ENCODE assay signal across 29 cellular contexts in genomic region chr22:21033895-21034294, GRCh38. TPM values are rescaled to one million over a fixed set of nuclear protein-coding genes. Genes with fewer than 3 reads are reported as not detected.
"Had no signal": no experiment of that assay in that cellular context is flagged by ENCODE, and none has a peak within 500 bp of the region (broad histone marks: within the 10 kb centered on the region; RNA-seq: fewer than 3 reads in every experiment).

No MANE protein-coding gene starts in this region.

- H3K9me3 Mint-ChIP-seq: activated naive CD8-positive, alpha-beta T cell treated with anti-CD3 and anti-CD28 coated beads for 36 hours; activated T-helper 2 cell treated with anti-CD3 and anti-CD28 coated beads, Interferon-gamma antibody, Interleukin-2, Interleukin-4, amounts not matched to agents 10 μg/mL and 5 μg/mL and 100 μg/mL, durations not matched to agents 14 hours and 24 hours and 36 hours; central memory CD8-positive, alpha-beta T cell; natural killer cell had no signal

- ATAC-seq: gastrocnemius medialis, natural killer cell had no signal

- H3K27ac Mint-ChIP-seq: activated naive CD8-positive, alpha-beta T cell treated with anti-CD3 and anti-CD28 coated beads for 36 hours; activated T-helper 2 cell treated with anti-CD3 and anti-CD28 coated beads, Interferon-gamma antibody, Interleukin-2, Interleukin-4, amounts not matched to agents 10 μg/mL and 5 μg/mL and 100 μg/mL, durations not matched to agents 14 hours and 24 hours and 36 hours; natural killer cell; progenitor cell of endocrine pancreas had no signal

- H3K27ac ChIP-seq: coronary artery, esophagus muscularis mucosa, gastrocnemius medialis, left ventricle myocardium inferior, sigmoid colon, tibial artery, uterus, VCaP had no signal

- H3K4me2 ChIP-seq: smooth muscle cell had no signal

- DNase-seq: activated naive CD4-positive, alpha-beta T cell treated with Interleukin-2 at 50 U/mL for 16 hours; activated naive CD8-positive, alpha-beta T cell treated with anti-CD3 and anti-CD28 coated beads for 36 hours; activated T-cell treated with anti-CD3 and anti-CD28 coated beads for 4 hours; gastrocnemius medialis; hippocampal formation; kidney glomerular epithelial cell; left ventricle myocardium inferior; midbrain; natural killer cell; retina; sigmoid colon; stimulated activated CD4-positive, alpha-beta T cell treated with anti-CD3 and anti-CD28 coated beads, Interleukin-15, amount 100 ng/mL, for 24 hours; stimulated activated CD4-positive, alpha-beta T cell treated with anti-CD3 and anti-CD28 coated beads, Interleukin-2, amount 100 ng/mL, for 48 hours; stimulated activated CD8-positive, alpha-beta memory T cell treated with anti-CD3 and anti-CD28 coated beads, Interleukin-4, amount 100 ng/mL, for 48 hours; stimulated activated naive CD4-positive, alpha-beta T cell treated with Interleukin-2 at 50 U/mL for 16 hours; substantia nigra; tibial artery; uterus had no signal

- H3K36me3 ChIP-seq: esophagus muscularis mucosa, gastrocnemius medialis, left ventricle myocardium inferior, sigmoid colon, tibial artery, uterus had no signal

- H3K36me3 Mint-ChIP-seq: activated naive CD8-positive, alpha-beta T cell treated with anti-CD3 and anti-CD28 coated beads for 36 hours; natural killer cell had no signal

- H3K27me3 ChIP-seq: uterus had no signal

- FAIRE-seq: astrocyte had no signal

- H3K4me3 Mint-ChIP-seq: activated naive CD8-positive, alpha-beta T cell treated with anti-CD3 and anti-CD28 coated beads for 36 hours; central memory CD8-positive, alpha-beta T cell; natural killer cell had no signal

- H3K9me3 ChIP-seq: esophagus muscularis mucosa, gastrocnemius medialis, left ventricle myocardium inferior, sigmoid colon, tibial artery, uterus had no signal

- H3K4me3 ChIP-seq: coronary artery, esophagus muscularis mucosa, gastrocnemius medialis, left ventricle myocardium inferior, sigmoid colon, smooth muscle cell, tibial artery, uterus had no signal

RNA-seq across cellular contexts. Expression of gene SLC7A4, which starts 1.5 kb away (rescaled TPM):
- total RNA-seq: gastrocnemius medialis; lung microvascular endothelial cell; natural killer cell; osteocyte; T-helper 2 cell treated with Interferon-gamma antibody and Interleukin-4, amounts not matched to agents 100 ng/mL and 5 ng/mL, for 36 hours had no signal

RNA-seq across cellular contexts. Expression of gene LRRC74B, which starts 11.9 kb away (rescaled TPM):
- total RNA-seq: activated naive CD8-positive, alpha-beta T cell treated with anti-CD3 and anti-CD28 coated beads for 36 hours; activated T-helper 2 cell treated with anti-CD3 and anti-CD28 coated beads, Interferon-gamma antibody, Interleukin-2, Interleukin-4, amounts not matched to agents 10 μg/mL and 5 μg/mL and 100 μg/mL, durations not matched to agents 14 hours and 24 hours and 36 hours; astrocyte; esophagus muscularis mucosa; gastrocnemius medialis; left ventricle myocardium inferior; lung microvascular endothelial cell; osteocyte; sigmoid colon; smooth muscle cell; T-helper 2 cell treated with Interferon-gamma antibody and Interleukin-4, amounts not matched to agents 100 ng/mL and 5 ng/mL, for 36 hours had no signal
- polyA plus RNA-seq: smooth muscle cell had no signal

RNA-seq across cellular contexts. Expression of gene P2RX6, which starts 18.9 kb away (rescaled TPM):
- total RNA-seq: lung microvascular endothelial cell had no signal
